9 cellular contexts compared by ENCODE assay signal in the genomic region with DNA sequence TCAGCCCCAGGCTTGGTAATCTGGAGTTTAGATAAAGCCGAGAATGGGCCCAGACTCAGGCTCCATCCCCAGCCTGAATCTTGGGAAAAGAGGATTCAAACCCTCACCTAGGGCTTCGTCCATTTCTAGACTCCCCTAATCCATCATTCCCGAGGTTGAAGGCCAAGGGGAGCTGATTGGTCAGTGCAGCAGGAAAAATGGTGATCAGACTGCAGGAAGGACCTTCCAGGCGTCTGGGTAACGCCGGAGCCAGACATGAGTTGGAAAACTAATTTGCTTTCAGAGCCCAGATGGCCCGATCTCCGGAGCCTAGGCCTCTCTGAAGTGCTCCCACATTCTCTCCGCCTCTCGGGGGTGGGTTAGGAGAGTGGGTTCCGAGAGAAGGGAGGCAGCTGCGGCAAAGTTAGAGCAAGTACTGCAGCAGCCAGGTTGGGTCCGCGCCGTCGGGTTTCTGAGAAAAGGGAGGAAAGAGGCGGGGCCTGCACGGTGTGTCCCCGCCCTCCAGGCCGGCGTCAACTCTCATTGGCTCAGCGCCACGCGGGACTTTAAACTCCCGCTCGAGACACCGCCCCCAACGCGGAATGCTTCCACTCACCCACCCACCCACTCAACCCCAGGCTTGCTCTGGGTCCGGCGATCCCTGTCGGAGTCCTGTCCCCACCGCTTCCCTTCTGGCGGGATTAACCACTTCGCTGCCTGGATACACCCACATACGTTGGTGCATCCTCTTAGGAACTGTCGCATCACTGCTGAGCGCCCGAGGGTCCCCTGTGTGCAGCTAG. TPM values are rescaled to one million over a fixed set of nuclear protein-coding genes. Genes with fewer than 3 reads are reported as not detected.
DNase-seq lines count a peak whose midpoint lies in the region; ATAC-seq, FAIRE-seq and TF ChIP-seq lines count a peak whose summit lies in the region.
"Had no signal": no experiment of that assay in that cellular context is flagged by ENCODE, and none has a peak within 500 bp of the region (broad histone marks: within the 10 kb centered on the region; RNA-seq: fewer than 3 reads in every experiment).

No MANE protein-coding gene starts in this region.

- CTCF ChIA-PET in A549 (lab: Yijun Ruan, JAX), result interaction anchor here (0.6 to 2.2 kb wide), 7 partner anchors 10 to 117 kb away, joined by 3 to 16 read pairs (median 4); no protein-coding TSS in a partner anchor
- CTCF ChIA-PET in PC-3 (lab: Charles Lee), result no interaction called here

- BruUV-seq in PC-3 (replicated peaks; lab: Mats Ljungman, UMichigan), result no TSS peak

- WGBS in A549 (ENCODE audit: missing lambda C conversion rate), result 26% methylated on average over 31 of the region's 39 CpGs

- ATAC-seq in A549, result peak in 1 of 2 experiments; percentile 40; a peak in 3 of 6 replicates
- 0 out of 2 replicates have a peak, but pooled peaks have one; percentile 8 for ATAC-seq in PC-3
- ATAC-seq in GM19463 (IDR thresholded peaks at IDR 0.05; ENCODE audit: unreplicated experiment), result no peak
- no peak for ATAC-seq in HG02678 (IDR thresholded peaks at IDR 0.05; ENCODE audit: unreplicated experiment)
- ATAC-seq in GM18909 (IDR thresholded peaks at IDR 0.05; ENCODE audit: poor library complexity, unreplicated experiment), result no peak
- no peak for ATAC-seq in HG03520 (IDR thresholded peaks at IDR 0.05; ENCODE audit: unreplicated experiment)

- peaks cover 4% of the 10 kb centered on the region for H3F3A ChIP-seq in PC-3 (ENCODE audit: low read length, unreplicated experiment)

- H3K9me3 ChIP-seq in A549 (no peaks in the 10 kb centered on the region), PC-3 (ENCODE audit: low read length) (no peaks in the 10 kb centered on the region)

- H3K4me3 ChIP-seq in A549 (peak overlapping the region; percentile 37), PC-3 (ENCODE audit: low read length) (peak overlapping the region; percentile 71; the same call in 1 of the 2 replicates)

- no peak overlapping the region for H3K9ac ChIP-seq in PC-3 (ENCODE audit: low read length)

- no peaks in the 10 kb centered on the region for H4K20me1 ChIP-seq in PC-3 (ENCODE audit: low read length)

- H3K4me2 ChIP-seq in A549 (peak overlapping the region; percentile 72), PC-3 (ENCODE audit: low read length) (peak overlapping the region; percentile 83)

- no peak for TF ChIP-seq EP300 in A549 (IDR thresholded peaks at IDR 0.05)

- no peak for TF ChIP-seq CTCF in A549 (IDR thresholded peaks at IDR 0.05)
- TF ChIP-seq CTCF in PC-3 (conservative IDR thresholded peaks at IDR 0.05; ENCODE audit: low read depth, low read length), result no peak

- peaks cover 11% of the 10 kb centered on the region for H3K27me3 ChIP-seq in PC-3 (ENCODE audit: low read length)

- no peak for TF ChIP-seq RAD21 in A549 (conservative IDR thresholded peaks at IDR 0.05 in 1 of 2, IDR thresholded peaks at IDR 0.05 in 1 of 2)

- DNase-seq in A549 (ENCODE audit: low read depth in 1 of 2, low spot score in 1 of 2) (peak in 1 of 2 experiments; percentile 52), ELR (ENCODE audit: low read depth) (peak; percentile 51), PC-3 (peak; percentile 64), erythroblast (lab: John Stamatoyannopoulos, UW) (peak; percentile 74 to 75)

- POLR2A ChIA-PET in A549 (lab: Yijun Ruan, JAX), result no interaction called here
- POLR2A ChIA-PET in PC-3 (lab: Charles Lee; ENCODE audit: unreplicated experiment), result no interaction called here

- peak overlapping the region; percentile 64 for H2AFZ ChIP-seq in PC-3 (ENCODE audit: low read length)

- intact Hi-C loops in PC-3 (cut with micrococcal nuclease), result loop anchor here (5.0 kb wide), 1 partner anchor 33 kb away; a partner anchor contains a TSS

- H3K27ac ChIP-seq in A549, result no peak overlapping the region
- H3K27ac ChIP-seq in PC-3 (ENCODE audit: low read length), result no peak overlapping the region

- H3K79me2 ChIP-seq in PC-3 (ENCODE audit: low read length), result no peaks in the 10 kb centered on the region

- no peak for FAIRE-seq in A549 (lab: Jason Lieb, UNC)

- H3K36me3 ChIP-seq in PC-3 (ENCODE audit: low read depth, low read length), result no peaks in the 10 kb centered on the region

- no peak for TF ChIP-seq POLR2A in A549 (IDR thresholded peaks at IDR 0.05; ENCODE audit: low read length)
- no peak for TF ChIP-seq POLR2A in erythroblast (IDR thresholded peaks at IDR 0.05; ENCODE audit: low read length)

- H3K4me1 ChIP-seq in A549, result peaks cover 17% of the 10 kb centered on the region
- peaks cover 17% of the 10 kb centered on the region for H3K4me1 ChIP-seq in PC-3 (ENCODE audit: insufficient read depth, low read length)

- no peaks in the 10 kb centered on the region for H3K9me2 ChIP-seq in PC-3 (replicated peaks; ENCODE audit: low read length)

TF ChIP-seq in A549, 52 proteins besides CTCF, POLR2A, EP300 and RAD21:
- TF ChIP-seq, protein P1, sequence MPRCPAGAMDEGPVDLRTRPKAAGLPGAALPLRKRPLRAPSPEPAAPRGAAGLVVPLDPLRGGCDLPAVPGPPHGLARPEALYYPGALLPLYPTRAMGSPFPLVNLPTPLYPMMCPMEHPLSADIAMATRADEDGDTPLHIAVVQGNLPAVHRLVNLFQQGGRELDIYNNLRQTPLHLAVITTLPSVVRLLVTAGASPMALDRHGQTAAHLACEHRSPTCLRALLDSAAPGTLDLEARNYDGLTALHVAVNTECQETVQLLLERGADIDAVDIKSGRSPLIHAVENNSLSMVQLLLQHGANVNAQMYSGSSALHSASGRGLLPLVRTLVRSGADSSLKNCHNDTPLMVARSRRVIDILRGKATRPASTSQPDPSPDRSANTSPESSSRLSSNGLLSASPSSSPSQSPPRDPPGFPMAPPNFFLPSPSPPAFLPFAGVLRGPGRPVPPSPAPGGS (IDR thresholded peaks at IDR 0.05), result no peak
- TF ChIP-seq, protein P2, sequence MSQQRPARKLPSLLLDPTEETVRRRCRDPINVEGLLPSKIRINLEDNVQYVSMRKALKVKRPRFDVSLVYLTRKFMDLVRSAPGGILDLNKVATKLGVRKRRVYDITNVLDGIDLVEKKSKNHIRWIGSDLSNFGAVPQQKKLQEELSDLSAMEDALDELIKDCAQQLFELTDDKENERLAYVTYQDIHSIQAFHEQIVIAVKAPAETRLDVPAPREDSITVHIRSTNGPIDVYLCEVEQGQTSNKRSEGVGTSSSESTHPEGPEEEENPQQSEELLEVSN (IDR thresholded peaks at IDR 0.05; ENCODE audit: borderline replicate concordance, low read depth), result no peak
TF ChIP-seq in A549: peak in this region for 0.

RNA-seq across cellular contexts. Expression of a gene that starts 0.8 kb away (rescaled TPM):
- polyA plus RNA-seq in A549 (2011; rRNA removed) (0.09 TPM in 1 of 2 replicates, not detected in the other), A549 (2017; fragmentation: RNase III; extraction: RNeasy Plus Mini Kit Qiagen cat#74134 plus additional on column Dnase treatment) (0.14 to 0.36 TPM (median 0.25 TPM) in 3 replicates)
- polyA plus RNA-seq in A549 (2012; cell fraction: cytosol; rRNA removed), result 0.12 and 0.13 TPM in 2 replicates
- polyA plus RNA-seq in A549 (2012; cell fraction: nucleus; rRNA removed), result 0.30 TPM in 1 of 2 replicates, not detected in the other
- not detected in 2 replicates for polyA minus RNA-seq in A549 (2011; rRNA and poly(A)+ RNA removed)
- total RNA-seq in PC-3 (2014; rRNA removed), result 0.81 and 3.7 TPM in 2 replicates
- total RNA-seq: liver had no signal
- polyA plus RNA-seq: liver had no signal

RNA-seq across cellular contexts. Expression of a gene that starts 3.1 kb away (rescaled TPM):
- polyA plus RNA-seq in A549 (2011; rRNA removed), result 1.4 and 1.8 TPM in 2 replicates
- polyA plus RNA-seq in A549 (2012; cell fraction: cytosol; rRNA removed), result 2.4 and 3.3 TPM in 2 replicates
- polyA plus RNA-seq in A549 (2012; cell fraction: nucleus; rRNA removed), result 9.0 and 10.9 TPM in 2 replicates
- polyA plus RNA-seq in A549 (2017; fragmentation: RNase III; extraction: RNeasy Plus Mini Kit Qiagen cat#74134 plus additional on column Dnase treatment), result 1.8 to 3.0 TPM (median 2.2 TPM) in 3 replicates
- 1.3 and 1.5 TPM in 2 replicates for polyA minus RNA-seq in A549 (2011; rRNA and poly(A)+ RNA removed)
- 7.7 and 11.2 TPM in 2 replicates for total RNA-seq in PC-3 (2014; rRNA removed)

RNA-seq across cellular contexts. Expression of a gene that starts 28.8 kb away (rescaled TPM):
- 27.2 and 37.2 TPM in 2 replicates for polyA plus RNA-seq in A549 (2011; rRNA removed)
- 64.6 and 74.8 TPM in 2 replicates for polyA plus RNA-seq in A549 (2012; cell fraction: cytosol; rRNA removed)
- polyA plus RNA-seq in A549 (2012; cell fraction: nucleus; rRNA removed), result 59.6 and 69.3 TPM in 2 replicates
- 40.7 to 45.5 TPM (median 41.7 TPM) in 3 replicates for polyA plus RNA-seq in A549 (2017; fragmentation: RNase III; extraction: RNeasy Plus Mini Kit Qiagen cat#74134 plus additional on column Dnase treatment)
- 47.2 and 53.1 TPM in 2 replicates for polyA minus RNA-seq in A549 (2011; rRNA and poly(A)+ RNA removed)
- total RNA-seq in PC-3 (2014; rRNA removed), result 118 and 120 TPM in 2 replicates

RNA-seq across cellular contexts. Expression of a gene that starts 33.3 kb away (rescaled TPM):
- polyA plus RNA-seq in A549 (2011; rRNA removed) (4.9 and 10.7 TPM in 2 replicates), A549 (2017; fragmentation: RNase III; extraction: RNeasy Plus Mini Kit Qiagen cat#74134 plus additional on column Dnase treatment) (not detected in 3 replicates)
- not detected in 2 replicates for polyA plus RNA-seq in A549 (2012; cell fraction: cytosol; rRNA removed)
- 1.6 TPM in 1 of 2 replicates, not detected in the other for polyA plus RNA-seq in A549 (2012; cell fraction: nucleus; rRNA removed)
- 8.4 and 11.0 TPM in 2 replicates for polyA minus RNA-seq in A549 (2011; rRNA and poly(A)+ RNA removed)
- total RNA-seq in PC-3 (2014; rRNA removed), result not detected in 2 replicates

RNA-seq across cellular contexts. Expression of a gene that starts 33.6 kb away (rescaled TPM):
- polyA plus RNA-seq in A549 (2011; rRNA removed) (0.48 and 0.57 TPM in 2 replicates), A549 (2017; fragmentation: RNase III; extraction: RNeasy Plus Mini Kit Qiagen cat#74134 plus additional on column Dnase treatment) (0.49 to 0.91 TPM (median 0.84 TPM) in 3 replicates)
- 1.1 and 1.3 TPM in 2 replicates for polyA plus RNA-seq in A549 (2012; cell fraction: cytosol; rRNA removed)
- polyA plus RNA-seq in A549 (2012; cell fraction: nucleus; rRNA removed), result 1.3 and 1.5 TPM in 2 replicates
- polyA minus RNA-seq in A549 (2011; rRNA and poly(A)+ RNA removed), result 0.49 and 0.95 TPM in 2 replicates
- total RNA-seq in PC-3 (2014; rRNA removed), result 729 and 746 TPM in 2 replicates
